ENCODE assay signal across 1 cellular context in the genomic region with DNA sequence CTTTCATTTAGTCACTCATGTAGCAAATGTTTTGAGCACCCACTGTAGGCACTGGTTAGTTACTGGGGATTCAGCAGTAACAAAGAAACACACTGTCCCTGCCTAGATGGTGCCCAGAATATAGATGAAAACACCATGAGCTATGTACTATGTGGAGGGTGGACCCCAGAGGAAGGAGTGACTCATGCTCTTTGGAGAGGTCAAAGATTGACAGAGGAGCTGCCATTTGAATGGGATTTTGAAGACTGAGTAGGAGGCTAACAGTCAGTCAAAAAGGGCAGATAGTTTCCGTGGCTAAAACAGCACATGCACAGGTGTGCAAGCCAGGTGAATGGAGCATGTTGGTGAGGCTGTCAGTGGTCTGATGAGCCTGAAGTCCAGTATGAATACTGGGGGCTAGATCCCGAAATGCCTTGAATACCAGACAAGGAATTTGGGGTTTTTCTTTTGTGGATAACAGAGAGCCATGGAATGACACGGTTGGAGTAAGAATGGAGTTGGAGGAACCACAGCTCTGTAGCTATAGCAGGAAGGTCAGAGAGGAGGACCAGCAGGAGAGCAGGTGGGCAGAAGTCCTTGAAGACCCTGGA.
TF ChIP-seq lines count a peak whose summit lies in the region.

No MANE protein-coding gene starts in this region.

TF ChIP-seq in HepG2, 621 proteins besides CTCF, POLR2A, EP300 and RAD21 (continued from another document and continues in another):
- TF ChIP-seq FOXA3 (CRISPR knock-in tag; IDR thresholded peaks at IDR 0.05), result peak; percentile 40; the same call in 1 of the 2 replicates
- TF ChIP-seq ZNF326 (CRISPR knock-in tag; IDR thresholded peaks at IDR 0.05; ENCODE audit: borderline replicate concordance), result no peak
- no peak for TF ChIP-seq HDAC6 (IDR thresholded peaks at IDR 0.05; ENCODE audit: low read depth, low read length)
- TF ChIP-seq ZNF773 (CRISPR knock-in tag; IDR thresholded peaks at IDR 0.05; ENCODE audit: borderline replicate concordance), result no peak
- TF ChIP-seq MEF2D (CRISPR knock-in tag; IDR thresholded peaks at IDR 0.05), result no peak
- TF ChIP-seq, protein P1, sequence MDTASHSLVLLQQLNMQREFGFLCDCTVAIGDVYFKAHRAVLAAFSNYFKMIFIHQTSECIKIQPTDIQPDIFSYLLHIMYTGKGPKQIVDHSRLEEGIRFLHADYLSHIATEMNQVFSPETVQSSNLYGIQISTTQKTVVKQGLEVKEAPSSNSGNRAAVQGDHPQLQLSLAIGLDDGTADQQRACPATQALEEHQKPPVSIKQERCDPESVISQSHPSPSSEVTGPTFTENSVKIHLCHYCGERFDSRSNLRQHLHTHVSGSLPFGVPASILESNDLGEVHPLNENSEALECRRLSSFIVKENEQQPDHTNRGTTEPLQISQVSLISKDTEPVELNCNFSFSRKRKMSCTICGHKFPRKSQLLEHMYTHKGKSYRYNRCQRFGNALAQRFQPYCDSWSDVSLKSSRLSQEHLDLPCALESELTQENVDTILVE (CRISPR knock-in tag; IDR thresholded peaks at IDR 0.05), result no peak
- TF ChIP-seq NCOR1 (IDR thresholded peaks at IDR 0.05; ENCODE audit: borderline replicate concordance, low read length), result no peak
- TF ChIP-seq, protein P2, sequence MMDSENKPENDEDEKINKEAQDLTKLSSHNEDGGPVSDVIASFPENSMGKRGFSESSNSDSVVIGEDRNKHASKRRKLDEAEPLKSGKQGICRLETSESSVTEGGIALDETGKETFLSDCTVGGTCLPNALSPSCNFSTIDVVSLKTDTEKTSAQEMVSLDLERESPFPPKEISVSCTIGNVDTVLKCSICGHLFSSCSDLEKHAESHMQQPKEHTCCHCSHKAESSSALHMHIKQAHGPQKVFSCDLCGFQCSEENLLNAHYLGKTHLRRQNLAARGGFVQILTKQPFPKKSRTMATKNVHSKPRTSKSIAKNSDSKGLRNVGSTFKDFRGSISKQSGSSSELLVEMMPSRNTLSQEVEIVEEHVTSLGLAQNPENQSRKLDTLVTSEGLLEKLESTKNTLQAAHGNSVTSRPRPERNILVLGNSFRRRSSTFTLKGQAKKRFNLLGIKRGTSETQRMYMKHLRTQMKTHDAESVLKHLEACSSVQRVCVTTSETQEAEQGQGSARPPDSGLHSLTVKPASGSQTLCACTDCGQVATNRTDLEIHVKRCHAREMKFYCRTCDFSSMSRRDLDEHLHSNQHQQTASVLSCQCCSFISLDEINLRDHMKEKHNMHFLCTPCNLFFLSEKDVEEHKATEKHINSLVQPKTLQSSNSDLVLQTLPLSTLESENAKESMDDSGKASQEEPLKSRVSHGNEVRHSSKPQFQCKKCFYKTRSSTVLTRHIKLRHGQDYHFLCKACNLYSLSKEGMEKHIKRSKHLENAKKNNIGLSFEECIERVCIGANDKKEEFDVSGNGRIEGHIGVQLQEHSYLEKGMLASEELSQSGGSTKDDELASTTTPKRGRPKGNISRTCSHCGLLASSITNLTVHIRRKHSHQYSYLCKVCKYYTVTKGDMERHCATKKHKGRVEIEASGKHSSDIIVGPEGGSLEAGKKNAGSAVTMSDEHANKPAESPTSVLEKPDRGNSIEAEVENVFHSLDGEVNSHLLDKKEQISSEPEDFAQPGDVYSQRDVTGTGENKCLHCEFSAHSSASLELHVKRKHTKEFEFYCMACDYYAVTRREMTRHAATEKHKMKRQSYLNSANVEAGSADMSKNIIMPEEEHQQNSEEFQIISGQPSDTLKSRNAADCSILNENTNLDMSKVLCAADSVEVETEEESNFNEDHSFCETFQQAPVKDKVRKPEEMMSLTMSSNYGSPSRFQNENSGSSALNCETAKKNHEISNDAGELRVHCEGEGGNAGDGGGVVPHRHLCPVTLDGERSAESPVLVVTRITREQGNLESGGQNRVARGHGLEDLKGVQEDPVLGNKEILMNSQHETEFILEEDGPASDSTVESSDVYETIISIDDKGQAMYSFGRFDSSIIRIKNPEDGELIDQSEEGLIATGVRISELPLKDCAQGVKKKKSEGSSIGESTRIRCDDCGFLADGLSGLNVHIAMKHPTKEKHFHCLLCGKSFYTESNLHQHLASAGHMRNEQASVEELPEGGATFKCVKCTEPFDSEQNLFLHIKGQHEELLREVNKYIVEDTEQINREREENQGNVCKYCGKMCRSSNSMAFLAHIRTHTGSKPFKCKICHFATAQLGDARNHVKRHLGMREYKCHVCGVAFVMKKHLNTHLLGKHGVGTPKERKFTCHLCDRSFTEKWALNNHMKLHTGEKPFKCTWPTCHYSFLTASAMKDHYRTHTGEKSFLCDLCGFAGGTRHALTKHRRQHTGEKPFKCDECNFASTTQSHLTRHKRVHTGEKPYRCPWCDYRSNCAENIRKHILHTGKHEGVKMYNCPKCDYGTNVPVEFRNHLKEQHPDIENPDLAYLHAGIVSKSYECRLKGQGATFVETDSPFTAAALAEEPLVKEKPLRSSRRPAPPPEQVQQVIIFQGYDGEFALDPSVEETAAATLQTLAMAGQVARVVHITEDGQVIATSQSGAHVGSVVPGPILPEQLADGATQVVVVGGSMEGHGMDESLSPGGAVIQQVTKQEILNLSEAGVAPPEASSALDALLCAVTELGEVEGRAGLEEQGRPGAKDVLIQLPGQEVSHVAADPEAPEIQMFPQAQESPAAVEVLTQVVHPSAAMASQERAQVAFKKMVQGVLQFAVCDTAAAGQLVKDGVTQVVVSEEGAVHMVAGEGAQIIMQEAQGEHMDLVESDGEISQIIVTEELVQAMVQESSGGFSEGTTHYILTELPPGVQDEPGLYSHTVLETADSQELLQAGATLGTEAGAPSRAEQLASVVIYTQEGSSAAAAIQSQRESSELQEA (CRISPR knock-in tag; IDR thresholded peaks at IDR 0.05; ENCODE audit: not compliant biosample characterization), result peak; percentile 39
- TF ChIP-seq, protein P3, sequence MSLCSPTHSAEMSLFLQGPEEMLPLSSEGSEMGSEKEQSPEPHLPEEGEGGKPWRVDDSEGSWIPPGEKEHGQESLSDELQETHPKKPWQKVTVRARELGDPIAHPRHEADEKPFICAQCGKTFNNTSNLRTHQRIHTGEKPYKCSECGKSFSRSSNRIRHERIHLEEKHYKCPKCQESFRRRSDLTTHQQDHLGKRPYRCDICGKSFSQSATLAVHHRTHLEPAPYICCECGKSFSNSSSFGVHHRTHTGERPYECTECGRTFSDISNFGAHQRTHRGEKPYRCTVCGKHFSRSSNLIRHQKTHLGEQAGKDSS (CRISPR knock-in tag; IDR thresholded peaks at IDR 0.05; ENCODE audit: borderline replicate concordance, low read depth), result 0 out of 2 replicates have a peak, but pooled peaks have one; percentile 29
- 0 out of 2 replicates have a peak, but pooled peaks have one; percentile 52 for TF ChIP-seq ZSCAN25 (CRISPR knock-in tag; IDR thresholded peaks at IDR 0.05)
- TF ChIP-seq NPAS2 (CRISPR knock-in tag; IDR thresholded peaks at IDR 0.05; ENCODE audit: borderline replicate concordance), result no peak
- no peak for TF ChIP-seq NAIF1 (CRISPR knock-in tag; IDR thresholded peaks at IDR 0.05; ENCODE audit: borderline replicate concordance)
- no peak for TF ChIP-seq JDP2 (CRISPR knock-in tag; IDR thresholded peaks at IDR 0.05; ENCODE audit: borderline replicate concordance)
- TF ChIP-seq PLRG1 (conservative IDR thresholded peaks at IDR 0.05), result no peak
- TF ChIP-seq ARNT2 (CRISPR knock-in tag; IDR thresholded peaks at IDR 0.05; ENCODE audit: low read depth), result no peak
- no peak for TF ChIP-seq ZNF350 (CRISPR knock-in tag; IDR thresholded peaks at IDR 0.05; ENCODE audit: borderline replicate concordance, low read depth)
- no peak for TF ChIP-seq RBFOX2 (IDR thresholded peaks at IDR 0.05; ENCODE audit: low read depth, low read length)
- TF ChIP-seq, protein P4, sequence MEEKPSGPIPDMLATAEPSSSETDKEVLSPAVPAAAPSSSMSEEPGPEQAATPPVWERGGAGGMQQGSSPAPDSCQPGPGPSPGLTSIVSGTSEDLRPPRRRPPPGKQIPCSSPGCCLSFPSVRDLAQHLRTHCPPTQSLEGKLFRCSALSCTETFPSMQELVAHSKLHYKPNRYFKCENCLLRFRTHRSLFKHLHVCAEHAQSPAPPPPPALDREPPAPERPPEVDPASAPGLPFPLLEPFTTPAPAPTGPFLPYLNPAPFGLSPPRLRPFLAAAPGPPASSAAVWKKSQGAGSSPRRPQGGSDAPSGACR (CRISPR knock-in tag; IDR thresholded peaks at IDR 0.05), result no peak
- no peak for TF ChIP-seq NFE2 (CRISPR knock-in tag; IDR thresholded peaks at IDR 0.05)
- TF ChIP-seq ZNF883 (CRISPR knock-in tag; IDR thresholded peaks at IDR 0.05; ENCODE audit: not compliant biosample characterization), result no peak
- TF ChIP-seq, protein P5, sequence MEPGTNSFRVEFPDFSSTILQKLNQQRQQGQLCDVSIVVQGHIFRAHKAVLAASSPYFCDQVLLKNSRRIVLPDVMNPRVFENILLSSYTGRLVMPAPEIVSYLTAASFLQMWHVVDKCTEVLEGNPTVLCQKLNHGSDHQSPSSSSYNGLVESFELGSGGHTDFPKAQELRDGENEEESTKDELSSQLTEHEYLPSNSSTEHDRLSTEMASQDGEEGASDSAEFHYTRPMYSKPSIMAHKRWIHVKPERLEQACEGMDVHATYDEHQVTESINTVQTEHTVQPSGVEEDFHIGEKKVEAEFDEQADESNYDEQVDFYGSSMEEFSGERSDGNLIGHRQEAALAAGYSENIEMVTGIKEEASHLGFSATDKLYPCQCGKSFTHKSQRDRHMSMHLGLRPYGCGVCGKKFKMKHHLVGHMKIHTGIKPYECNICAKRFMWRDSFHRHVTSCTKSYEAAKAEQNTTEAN (CRISPR knock-in tag; conservative IDR thresholded peaks at IDR 0.05), result no peak
- TF ChIP-seq HOXA3 (CRISPR knock-in tag; IDR thresholded peaks at IDR 0.05), result no peak
- peak; percentile 46; the same call in 1 of the 2 replicates for TF ChIP-seq HMG20A (CRISPR knock-in tag; IDR thresholded peaks at IDR 0.05; ENCODE audit: borderline replicate concordance)
- TF ChIP-seq, protein P6, sequence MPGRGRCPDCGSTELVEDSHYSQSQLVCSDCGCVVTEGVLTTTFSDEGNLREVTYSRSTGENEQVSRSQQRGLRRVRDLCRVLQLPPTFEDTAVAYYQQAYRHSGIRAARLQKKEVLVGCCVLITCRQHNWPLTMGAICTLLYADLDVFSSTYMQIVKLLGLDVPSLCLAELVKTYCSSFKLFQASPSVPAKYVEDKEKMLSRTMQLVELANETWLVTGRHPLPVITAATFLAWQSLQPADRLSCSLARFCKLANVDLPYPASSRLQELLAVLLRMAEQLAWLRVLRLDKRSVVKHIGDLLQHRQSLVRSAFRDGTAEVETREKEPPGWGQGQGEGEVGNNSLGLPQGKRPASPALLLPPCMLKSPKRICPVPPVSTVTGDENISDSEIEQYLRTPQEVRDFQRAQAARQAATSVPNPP (CRISPR knock-in tag; IDR thresholded peaks at IDR 0.05), result no peak
- no peak for TF ChIP-seq RFXAP (CRISPR knock-in tag; IDR thresholded peaks at IDR 0.05; ENCODE audit: borderline replicate concordance)
- peak; percentile 14; the same call in 1 of the 2 replicates for TF ChIP-seq RNF2 (conservative IDR thresholded peaks at IDR 0.05; ENCODE audit: low read depth)
- TF ChIP-seq ZNF556 (CRISPR knock-in tag; IDR thresholded peaks at IDR 0.05; ENCODE audit: borderline replicate concordance), result no peak
- TF ChIP-seq, protein P7, sequence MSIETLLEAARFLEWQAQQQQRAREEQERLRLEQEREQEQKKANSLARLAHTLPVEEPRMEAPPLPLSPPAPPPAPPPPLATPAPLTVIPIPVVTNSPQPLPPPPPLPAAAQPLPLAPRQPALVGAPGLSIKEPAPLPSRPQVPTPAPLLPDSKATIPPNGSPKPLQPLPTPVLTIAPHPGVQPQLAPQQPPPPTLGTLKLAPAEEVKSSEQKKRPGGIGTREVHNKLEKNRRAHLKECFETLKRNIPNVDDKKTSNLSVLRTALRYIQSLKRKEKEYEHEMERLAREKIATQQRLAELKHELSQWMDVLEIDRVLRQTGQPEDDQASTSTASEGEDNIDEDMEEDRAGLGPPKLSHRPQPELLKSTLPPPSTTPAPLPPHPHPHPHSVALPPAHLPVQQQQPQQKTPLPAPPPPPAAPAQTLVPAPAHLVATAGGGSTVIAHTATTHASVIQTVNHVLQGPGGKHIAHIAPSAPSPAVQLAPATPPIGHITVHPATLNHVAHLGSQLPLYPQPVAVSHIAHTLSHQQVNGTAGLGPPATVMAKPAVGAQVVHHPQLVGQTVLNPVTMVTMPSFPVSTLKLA (IDR thresholded peaks at IDR 0.05), result 0 out of 2 replicates have a peak, but pooled peaks have one; percentile 11
- TF ChIP-seq, protein P8, sequence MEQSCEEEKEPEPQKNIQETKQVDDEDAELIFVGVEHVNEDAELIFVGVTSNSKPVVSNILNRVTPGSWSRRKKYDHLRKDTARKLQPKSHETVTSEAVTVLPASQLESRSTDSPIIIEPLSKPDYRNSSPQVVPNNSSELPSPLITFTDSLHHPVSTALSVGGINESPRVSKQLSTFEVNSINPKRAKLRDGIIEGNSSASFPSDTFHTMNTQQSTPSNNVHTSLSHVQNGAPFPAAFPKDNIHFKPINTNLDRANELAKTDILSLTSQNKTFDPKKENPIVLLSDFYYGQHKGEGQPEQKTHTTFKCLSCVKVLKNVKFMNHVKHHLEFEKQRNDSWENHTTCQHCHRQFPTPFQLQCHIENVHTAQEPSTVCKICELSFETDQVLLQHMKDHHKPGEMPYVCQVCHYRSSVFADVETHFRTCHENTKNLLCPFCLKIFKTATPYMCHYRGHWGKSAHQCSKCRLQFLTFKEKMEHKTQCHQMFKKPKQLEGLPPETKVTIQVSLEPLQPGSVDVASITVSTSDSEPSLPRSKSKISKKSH (CRISPR knock-in tag; IDR thresholded peaks at IDR 0.05; ENCODE audit: borderline replicate concordance), result no peak
- TF ChIP-seq TBX3 (IDR thresholded peaks at IDR 0.05; ENCODE audit: borderline replicate concordance), result no peak
- no peak for TF ChIP-seq MYNN (CRISPR knock-in tag; IDR thresholded peaks at IDR 0.05; ENCODE audit: low read depth)
- no peak for TF ChIP-seq ZNF432 (CRISPR knock-in tag; IDR thresholded peaks at IDR 0.05; ENCODE audit: borderline replicate concordance)
- peak; percentile 66; the same call in 1 of the 2 replicates for TF ChIP-seq GLI4 (CRISPR knock-in tag; IDR thresholded peaks at IDR 0.05; ENCODE audit: borderline replicate concordance)
- TF ChIP-seq, protein P9, sequence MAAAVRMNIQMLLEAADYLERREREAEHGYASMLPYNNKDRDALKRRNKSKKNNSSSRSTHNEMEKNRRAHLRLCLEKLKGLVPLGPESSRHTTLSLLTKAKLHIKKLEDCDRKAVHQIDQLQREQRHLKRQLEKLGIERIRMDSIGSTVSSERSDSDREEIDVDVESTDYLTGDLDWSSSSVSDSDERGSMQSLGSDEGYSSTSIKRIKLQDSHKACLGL (CRISPR knock-in tag; IDR thresholded peaks at IDR 0.05), result no peak
- no peak for TF ChIP-seq HOXA5 (CRISPR knock-in tag; IDR thresholded peaks at IDR 0.05)
- peak; percentile 54 for TF ChIP-seq GATAD2A (CRISPR knock-in tag; IDR thresholded peaks at IDR 0.05)
- TF ChIP-seq, protein P10, sequence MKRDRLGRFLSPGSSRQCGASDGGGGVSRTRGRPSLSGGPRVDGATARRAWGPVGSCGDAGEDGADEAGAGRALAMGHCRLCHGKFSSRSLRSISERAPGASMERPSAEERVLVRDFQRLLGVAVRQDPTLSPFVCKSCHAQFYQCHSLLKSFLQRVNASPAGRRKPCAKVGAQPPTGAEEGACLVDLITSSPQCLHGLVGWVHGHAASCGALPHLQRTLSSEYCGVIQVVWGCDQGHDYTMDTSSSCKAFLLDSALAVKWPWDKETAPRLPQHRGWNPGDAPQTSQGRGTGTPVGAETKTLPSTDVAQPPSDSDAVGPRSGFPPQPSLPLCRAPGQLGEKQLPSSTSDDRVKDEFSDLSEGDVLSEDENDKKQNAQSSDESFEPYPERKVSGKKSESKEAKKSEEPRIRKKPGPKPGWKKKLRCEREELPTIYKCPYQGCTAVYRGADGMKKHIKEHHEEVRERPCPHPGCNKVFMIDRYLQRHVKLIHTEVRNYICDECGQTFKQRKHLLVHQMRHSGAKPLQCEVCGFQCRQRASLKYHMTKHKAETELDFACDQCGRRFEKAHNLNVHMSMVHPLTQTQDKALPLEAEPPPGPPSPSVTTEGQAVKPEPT (CRISPR knock-in tag; IDR thresholded peaks at IDR 0.05; ENCODE audit: low read depth), result no peak
- TF ChIP-seq ZBTB21 (CRISPR knock-in tag; IDR thresholded peaks at IDR 0.05), result no peak
- TF ChIP-seq ZKSCAN5 (CRISPR knock-in tag; IDR thresholded peaks at IDR 0.05), result no peak
- TF ChIP-seq SATB2 (CRISPR knock-in tag; IDR thresholded peaks at IDR 0.05), result no peak
- TF ChIP-seq DMAP1 (CRISPR knock-in tag; IDR thresholded peaks at IDR 0.05), result no peak
